Comparison of ENCODE assay signal across 8 cellular contexts in the genomic region with DNA sequence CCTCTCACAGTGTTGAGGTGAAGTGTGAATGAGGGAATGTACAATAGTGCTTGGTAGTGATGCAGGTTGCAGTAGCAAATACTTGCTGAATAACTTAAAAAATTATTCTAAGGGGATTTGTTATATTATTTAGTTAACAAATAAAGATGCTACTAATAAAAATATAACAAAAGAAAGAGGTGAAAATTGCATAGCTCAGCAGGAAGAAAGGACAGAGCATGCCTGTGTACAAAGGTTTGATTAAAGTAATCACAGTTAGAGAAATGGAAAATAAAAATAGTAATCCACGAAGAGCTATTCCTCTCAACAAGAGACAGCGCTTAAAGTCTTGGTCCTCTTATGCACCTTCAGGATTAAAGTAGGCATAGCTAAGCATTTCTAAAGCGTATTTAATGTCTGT.
"Had no signal": no experiment of that assay in that cellular context is flagged by ENCODE, and none has a peak within 500 bp of the region (broad histone marks: within the 10 kb centered on the region; RNA-seq: fewer than 3 reads in every experiment).

No MANE protein-coding gene starts in this region.

- ATAC-seq: GM12878 had no signal

- FAIRE-seq: G401.6, GM12878, GM12891, GM12892, GM18507, GM19239 had no signal

- DNase-seq: GDM1, GF-D8 had no signal

- H3K4me3 ChIP-seq: GM12878 had no signal
